Comparison of ENCODE assay signal across 1 cellular context in the genomic region with DNA sequence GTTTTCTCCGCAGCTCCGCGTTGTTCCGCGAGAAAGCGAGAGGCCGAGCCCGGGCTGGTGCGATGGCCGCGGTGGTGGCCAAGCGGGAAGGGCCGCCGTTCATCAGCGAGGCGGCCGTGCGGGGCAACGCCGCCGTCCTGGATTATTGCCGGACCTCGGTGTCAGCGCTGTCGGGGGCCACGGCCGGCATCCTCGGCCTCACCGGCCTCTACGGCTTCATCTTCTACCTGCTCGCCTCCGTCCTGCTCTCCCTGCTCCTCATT.
TF ChIP-seq lines count a peak whose summit lies in the region.

No MANE protein-coding gene starts in this region.

TF ChIP-seq in endothelial cell of umbilical vein, 7 proteins besides CTCF, POLR2A, EP300 and RAD21:
- TF ChIP-seq GATA2 (IDR thresholded peaks at IDR 0.05; ENCODE audit: insufficient read depth, insufficient read length, low read depth, low read length), result no peak
- no peak for TF ChIP-seq JUN (IDR thresholded peaks at IDR 0.05; ENCODE audit: borderline replicate concordance, insufficient read depth, insufficient read length, low read depth)
- no peak for TF ChIP-seq POLR2AphosphoS5 (IDR thresholded peaks at IDR 0.05; ENCODE audit: insufficient read depth, low read depth, low read length)
- no peak for TF ChIP-seq EZH2 (IDR thresholded peaks at IDR 0.05; ENCODE audit: borderline replicate concordance, low read depth, low read length, severe bottlenecking)
- no peak for TF ChIP-seq MYC (IDR thresholded peaks at IDR 0.05; ENCODE audit: low read depth, low read length)
- TF ChIP-seq, protein P1, sequence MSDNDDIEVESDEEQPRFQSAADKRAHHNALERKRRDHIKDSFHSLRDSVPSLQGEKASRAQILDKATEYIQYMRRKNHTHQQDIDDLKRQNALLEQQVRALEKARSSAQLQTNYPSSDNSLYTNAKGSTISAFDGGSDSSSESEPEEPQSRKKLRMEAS (IDR thresholded peaks at IDR 0.05; ENCODE audit: insufficient read depth, insufficient read length), result no peak
- TF ChIP-seq FOS (IDR thresholded peaks at IDR 0.05; ENCODE audit: borderline replicate concordance, insufficient read depth, low read length), result no peak
